In the genomic region with DNA sequence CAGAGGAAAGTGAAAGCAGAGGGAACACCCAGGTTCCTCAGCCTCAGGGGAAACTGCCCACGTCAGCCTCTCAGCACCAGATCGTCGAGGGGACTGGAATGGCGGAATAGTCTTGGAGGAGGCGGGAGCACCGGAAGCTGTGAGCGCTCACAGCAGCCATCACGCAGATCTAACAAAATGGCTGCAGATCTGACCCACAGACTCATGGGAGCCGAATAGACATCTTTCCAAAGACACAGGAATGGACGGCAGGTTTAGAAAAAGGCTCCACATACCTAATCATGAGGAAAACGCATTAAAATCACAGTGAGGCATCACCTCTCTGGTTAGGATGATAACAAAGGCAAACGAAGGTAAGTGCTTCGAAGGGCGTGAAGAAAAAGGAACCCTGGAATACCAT, we compare ENCODE assay signal across 17 cellular contexts. TPM values are rescaled to one million over a fixed set of nuclear protein-coding genes. Genes with fewer than 3 reads are reported as not detected.
DNase-seq lines count a peak whose midpoint lies in the region; TF ChIP-seq lines count a peak whose summit lies in the region.
"Had no signal": no experiment of that assay in that cellular context is flagged by ENCODE, and none has a peak within 500 bp of the region (broad histone marks: within the 10 kb centered on the region; RNA-seq: fewer than 3 reads in every experiment).

No MANE protein-coding gene starts in this region.

- no peaks in the 10 kb centered on the region for H3K79me1 ChIP-seq in trophoblast cell (ENCODE audit: low read length)

- DNase-seq in NCI-H146 (lab: John Stamatoyannopoulos, UW) (peak; percentile 13), NCI-H146 treated with DMSO at 0.1 percent for 48 hours (lab: John Stamatoyannopoulos, UW; ENCODE audit: unreplicated experiment) (no peak), RPMI7951 (ENCODE audit: low read depth) (peak; percentile 89), trophoblast cell (peak; percentile 19 to 75), BE2C (no peak), kidney tubule cell (ENCODE audit: low spot score) (no peak), occipital lobe (lab: John Stamatoyannopoulos, UW) (no peak)
- DNase-seq: activated effector memory CD4-positive, alpha-beta T cell treated with anti-CD3 and anti-CD28 coated beads, Interleukin-2, amount 50 U/mL, for 16 hours; amniotic stem cell; caudate nucleus; CD4-positive, alpha-beta memory T cell; effector CD8-positive, alpha-beta T cell; heart left ventricle; naive thymus-derived CD8-positive, alpha-beta T cell; thyroid gland had no signal

- H3K27me3 ChIP-seq in KMS-11 (ENCODE audit: insufficient read depth, low read depth) (peaks cover 10% of the 10 kb centered on the region; the same call in 1 of the 2 replicates), trophoblast cell (ENCODE audit: insufficient read depth, low read length) (no peaks in the 10 kb centered on the region), BE2C (peaks cover 15% of the 10 kb centered on the region; the same call in 1 of the 2 replicates)
- H3K27me3 ChIP-seq: thyroid gland had no signal

- no peaks in the 10 kb centered on the region for H4K20me1 ChIP-seq in KMS-11 (ENCODE audit: insufficient read depth)

- no peak overlapping the region for H3K23ac ChIP-seq in trophoblast cell (ENCODE audit: low read length)

- H3K4me3 ChIP-seq in KMS-11 (IDR thresholded peaks at IDR 0.05; ENCODE audit: insufficient read depth, low read depth, low read length), result no peak overlapping the region
- no peak overlapping the region for H3K4me3 ChIP-seq in trophoblast cell (ENCODE audit: low read depth, low read length)
- no peak overlapping the region; the same call in 1 of the 2 replicates for H3K4me3 ChIP-seq in BE2C (ENCODE audit: low read depth, low read length)
- H3K4me3 ChIP-seq: heart left ventricle, thyroid gland had no signal

- H3K9ac ChIP-seq in KMS-11, result no peak overlapping the region
- no peak overlapping the region for H3K9ac ChIP-seq in trophoblast cell (ENCODE audit: low read length)

- no peak overlapping the region for H3K27ac ChIP-seq in KMS-11
- H3K27ac ChIP-seq in trophoblast cell (ENCODE audit: low read depth, low read length), result no peak overlapping the region
- H3K27ac ChIP-seq: heart left ventricle, thyroid gland had no signal

- H4K8ac ChIP-seq in trophoblast cell (ENCODE audit: low read depth, low read length), result no peak overlapping the region

- H3K4me1 ChIP-seq in KMS-11 (ENCODE audit: low read depth, poor library complexity, severe bottlenecking), result no peaks in the 10 kb centered on the region
- no peaks in the 10 kb centered on the region for H3K4me1 ChIP-seq in trophoblast cell (ENCODE audit: control insufficient read depth in 1 of 2, insufficient read depth in 2 of 2, low read length in 2 of 2)
- no peaks in the 10 kb centered on the region for H3K4me1 ChIP-seq in BE2C
- H3K4me1 ChIP-seq: heart left ventricle, thyroid gland had no signal

- H2BK120ac ChIP-seq in trophoblast cell (ENCODE audit: insufficient read depth, low read length, poor library complexity), result no peak overlapping the region

- no peak for TF ChIP-seq CTCF in KMS-11 (conservative IDR thresholded peaks at IDR 0.05; ENCODE audit: low read depth, low read length)
- no peak for TF ChIP-seq CTCF in BE2C (IDR thresholded peaks at IDR 0.05; ENCODE audit: low read depth, low read length)

- H2AFZ ChIP-seq in KMS-11 (ENCODE audit: low read depth), result peak overlapping the region; percentile 48; the same call in 1 of the 2 replicates
- H2AFZ ChIP-seq in trophoblast cell (ENCODE audit: insufficient read depth, low read length, poor library complexity), result no peak overlapping the region

- H4K91ac ChIP-seq in trophoblast cell (ENCODE audit: low read depth, low read length), result no peak overlapping the region

- no peaks in the 10 kb centered on the region for H3K36me3 ChIP-seq in KMS-11 (ENCODE audit: insufficient read depth)
- no peaks in the 10 kb centered on the region for H3K36me3 ChIP-seq in trophoblast cell (ENCODE audit: control insufficient read depth in 1 of 2, insufficient read depth in 2 of 2, low read length in 2 of 2)
- H3K36me3 ChIP-seq in BE2C, result no peaks in the 10 kb centered on the region
- H3K36me3 ChIP-seq: heart left ventricle, thyroid gland had no signal

- peaks cover 14% of the 10 kb centered on the region for H3K9me3 ChIP-seq in trophoblast cell (ENCODE audit: insufficient read depth, low read depth, low read length)
- no peaks in the 10 kb centered on the region for H3K9me3 ChIP-seq in BE2C
- H3K9me3 ChIP-seq: heart left ventricle, thyroid gland had no signal

- H2BK5ac ChIP-seq in trophoblast cell (ENCODE audit: low read depth, low read length, poor library complexity), result no peak overlapping the region

- H3K18ac ChIP-seq in trophoblast cell (ENCODE audit: low read length), result no peak overlapping the region

- H3K4ac ChIP-seq in trophoblast cell (ENCODE audit: low read depth, low read length), result no peak overlapping the region

- no peak overlapping the region for H3K14ac ChIP-seq in trophoblast cell (ENCODE audit: low read length)

- H3K79me2 ChIP-seq in KMS-11 (ENCODE audit: insufficient read depth, low read depth) (no peaks in the 10 kb centered on the region), trophoblast cell (ENCODE audit: control insufficient read depth, insufficient read depth, low read length, poor library complexity) (no peaks in the 10 kb centered on the region)

- no peak overlapping the region for H4K12ac ChIP-seq in trophoblast cell (ENCODE audit: low read depth, low read length)

- no CpG with 5 or more reads among the region's 14 CpGs for WGBS in trophoblast cell (ENCODE audit: extremely low coverage, insufficient coverage, insufficient read length)

- no peak overlapping the region for H2BK12ac ChIP-seq in trophoblast cell (ENCODE audit: low read length)

- H2AK5ac ChIP-seq in trophoblast cell (ENCODE audit: low read length), result no peak overlapping the region

- H3K4me2 ChIP-seq in KMS-11, result 0 out of 2 replicates have a peak overlapping the region, but pooled peaks have one; percentile 19
- H3K4me2 ChIP-seq in trophoblast cell (ENCODE audit: low read length), result no peak overlapping the region

RNA-seq across cellular contexts. Expression of gene LILRA2, which starts 11.8 kb away (rescaled TPM):
- not detected in 2 replicates for total RNA-seq in RPMI7951 (2014; rRNA removed; shearing (Covaris generic))
- not detected in 2 replicates for polyA plus RNA-seq in trophoblast cell (2013)
- polyA plus RNA-seq in BE2C (2012; ENCODE audit: insufficient read depth, insufficient read length, low read depth), result not detected
- 0.94 TPM for total RNA-seq in occipital lobe
- total RNA-seq: pulmonary artery endothelial cell had no signal
- polyA plus RNA-seq: CD4-positive, alpha-beta memory T cell had no signal

RNA-seq across cellular contexts. Expression of gene LILRA1, which starts 31.6 kb away (rescaled TPM):
- not detected in 2 replicates for total RNA-seq in RPMI7951 (2014; rRNA removed; shearing (Covaris generic))
- polyA plus RNA-seq in trophoblast cell (2013), result not detected in 2 replicates
- polyA plus RNA-seq in BE2C (2012; ENCODE audit: insufficient read depth, insufficient read length, low read depth), result not detected
- total RNA-seq in occipital lobe, result 0.16 TPM
- total RNA-seq: CD4-positive, alpha-beta memory T cell; naive thymus-derived CD8-positive, alpha-beta T cell; pulmonary artery endothelial cell had no signal
- polyA plus RNA-seq: CD4-positive, alpha-beta memory T cell had no signal

RNA-seq across cellular contexts. Expression of gene LAIR2, which starts 59.2 kb away (rescaled TPM):
- total RNA-seq in RPMI7951 (2014; rRNA removed; shearing (Covaris generic)), result not detected in 2 replicates
- not detected in 2 replicates for polyA plus RNA-seq in trophoblast cell (2013)
- polyA plus RNA-seq in BE2C (2012; ENCODE audit: insufficient read depth, insufficient read length, low read depth), result not detected
- not detected for total RNA-seq in occipital lobe
- total RNA-seq: naive thymus-derived CD8-positive, alpha-beta T cell; pulmonary artery endothelial cell; thyroid gland had no signal
- polyA plus RNA-seq: heart left ventricle had no signal

Comparison
In these comparisons a context has a peak if more than half of its experiments do, and no peak if none do; other contexts are left out.
1. DNase-seq: peak in NCI-H146 (single experiment), RPMI7951 (single experiment) and trophoblast cell (2 of 2); none in NCI-H146 treated with DMSO at 0.1 percent for 48 hours (single experiment), BE2C (single experiment), kidney tubule cell (single experiment) and occipital lobe (single experiment).